Comparison of ENCODE assay signal across 1 cellular context in genomic region chr2:96928277-96928781, GRCh38.
TF ChIP-seq lines count a peak whose summit lies in the region.

No MANE protein-coding gene starts in this region.

TF ChIP-seq in K562, 482 proteins besides CTCF, POLR2A, EP300 and RAD21 (continued from another document):
- no peak for TF ChIP-seq RERE (CRISPR knock-in tag; IDR thresholded peaks at IDR 0.05; ENCODE audit: borderline replicate concordance)
